Comparison of ENCODE assay signal across 17 cellular contexts in genomic region chr5:103216137-103216536, GRCh38. TPM values are rescaled to one million over a fixed set of nuclear protein-coding genes. Genes with fewer than 3 reads are reported as not detected.
DNase-seq lines count a peak whose midpoint lies in the region; ATAC-seq and TF ChIP-seq lines count a peak whose summit lies in the region.
"Had no signal": no experiment of that assay in that cellular context is flagged by ENCODE, and none has a peak within 500 bp of the region (broad histone marks: within the 10 kb centered on the region; RNA-seq: fewer than 3 reads in every experiment).

No MANE protein-coding gene starts in this region.

- 0 out of 2 replicates have a peak overlapping the region, but pooled peaks have one; percentile 1 for H2AFZ ChIP-seq in PC-3 (ENCODE audit: low read length)

- no peaks in the 10 kb centered on the region for H4K20me1 ChIP-seq in BLaER1
- no peaks in the 10 kb centered on the region for H4K20me1 ChIP-seq in PC-3 (ENCODE audit: low read length)

- H3K36me3 ChIP-seq in BLaER1 (no peaks in the 10 kb centered on the region), PC-3 (ENCODE audit: low read depth, low read length) (no peaks in the 10 kb centered on the region)

- H3K4me2 ChIP-seq in BLaER1 (0 out of 2 replicates have a peak overlapping the region, but pooled peaks have one; percentile 7), PC-3 (ENCODE audit: low read length) (no peak overlapping the region)

- peaks cover 21% of the 10 kb centered on the region for H3K4me1 ChIP-seq in BLaER1
- H3K4me1 ChIP-seq in PC-3 (ENCODE audit: insufficient read depth, low read length), result 0 out of 2 replicates have a peak, but pooled peaks cover 3% of the 10 kb centered on the region

- BruUV-seq in PC-3 (replicated peaks; lab: Mats Ljungman, UMichigan), result no TSS peak

- intact Hi-C loops in PC-3 (cut with micrococcal nuclease), result no loop called here

- TF ChIP-seq CTCF in PC-3 (conservative IDR thresholded peaks at IDR 0.05; ENCODE audit: low read depth, low read length) (no peak), fibroblast of pulmonary artery (IDR thresholded peaks at IDR 0.05; ENCODE audit: low read length, missing control alignments) (no peak)

- POLR2A ChIA-PET in PC-3 (lab: Charles Lee; ENCODE audit: unreplicated experiment), result interaction anchor here (0.6 kb wide), 1 partner anchor 155 kb away, joined by 3 read pairs; no protein-coding TSS in a partner anchor

- DNase-seq in H4 (ENCODE audit: low spot score) (peak; percentile 34), PC-3 (no peak), fibroblast of pulmonary artery (ENCODE audit: low read depth) (peak; percentile 67)
- DNase-seq in stimulated activated CD4-positive, alpha-beta T cell treated with anti-CD3 and anti-CD28 coated beads, Interleukin-2, amount 100 ng/mL, for 48 hours, result no peak
- DNase-seq: activated naive CD4-positive, alpha-beta T cell treated with anti-CD3 and anti-CD28 coated beads for 36 hours; central memory CD4-positive, alpha-beta T cell; GOT3; immature natural killer cell; KG1; NCI-H510A; nucleus accumbens had no signal

- no peak overlapping the region for H3K4me3 ChIP-seq in BLaER1
- H3K4me3 ChIP-seq in PC-3 (ENCODE audit: low read length), result no peak overlapping the region
- H3K4me3 ChIP-seq in fibroblast of pulmonary artery (replicated peaks; ENCODE audit: low read depth, low read length), result no peak overlapping the region

- CTCF ChIA-PET in PC-3 (lab: Charles Lee), result interaction anchor here (0.7 to 0.8 kb wide), 2 partner anchors 8 to 669 kb away, joined by 3 read pairs; no protein-coding TSS in a partner anchor

- H3K27me3 ChIP-seq in BLaER1, result no peaks in the 10 kb centered on the region
- no peaks in the 10 kb centered on the region for H3K27me3 ChIP-seq in PC-3 (ENCODE audit: low read length)

- no peak; the same call in none of the 2 replicates for ATAC-seq in PC-3
- ATAC-seq in GM18517 (IDR thresholded peaks at IDR 0.05; ENCODE audit: unreplicated experiment), result no peak
- no peak for ATAC-seq in HG03175 (IDR thresholded peaks at IDR 0.05; ENCODE audit: unreplicated experiment)
- no peak for ATAC-seq in GM21526 (IDR thresholded peaks at IDR 0.05; ENCODE audit: low FRiP score, unreplicated experiment)
- ATAC-seq: Panc1; stimulated activated effector memory CD8-positive, alpha-beta T cell treated with anti-CD3 and anti-CD28 coated beads, Interleukin-12 subunit alpha, Interleukin-12 subunit beta, amount 100 ng/mL, for 72 hours had no signal

- H3K27ac ChIP-seq in BLaER1 (no peak overlapping the region), PC-3 (ENCODE audit: low read length) (no peak overlapping the region)

- H3K9me3 ChIP-seq in BLaER1 (peaks cover 4% of the 10 kb centered on the region; the same call in 1 of the 2 replicates), PC-3 (ENCODE audit: low read length) (no peaks in the 10 kb centered on the region)

- H3K9ac ChIP-seq in BLaER1, result no peak overlapping the region
- no peak overlapping the region for H3K9ac ChIP-seq in PC-3 (ENCODE audit: low read length)

- no peaks in the 10 kb centered on the region for H3K9me2 ChIP-seq in PC-3 (replicated peaks; ENCODE audit: low read length)

- H3K79me2 ChIP-seq in PC-3 (ENCODE audit: low read length), result no peaks in the 10 kb centered on the region

- H3F3A ChIP-seq in PC-3 (ENCODE audit: low read length, unreplicated experiment), result no peaks in the 10 kb centered on the region

RNA-seq across cellular contexts. Expression of gene MACIR, which starts 42.4 kb away (rescaled TPM):
- 16.6 and 21.1 TPM in 2 replicates for total RNA-seq in H4 (2014; rRNA removed; shearing (Covaris generic))
- total RNA-seq in PC-3 (2014; rRNA removed), result 15.1 and 22.2 TPM in 2 replicates

Comparison
In these comparisons a context has a peak if more than half of its experiments do, and no peak if none do; other contexts are left out.
1. DNase-seq: peak in H4 (single experiment) and fibroblast of pulmonary artery (single experiment); none in PC-3 (single experiment) and stimulated activated CD4-positive, alpha-beta T cell treated with anti-CD3 and anti-CD28 coated beads, Interleukin-2, amount 100 ng/mL, for 48 hours (0 of 2).